In genomic region chr6:28277746-28278145, GRCh38 we compare ENCODE assay signal across 30 cellular contexts. TPM values are rescaled to one million over a fixed set of nuclear protein-coding genes. Genes with fewer than 3 reads are reported as not detected.
"Had no signal": no experiment of that assay in that cellular context is flagged by ENCODE, and none has a peak within 500 bp of the region (broad histone marks: within the 10 kb centered on the region; RNA-seq: fewer than 3 reads in every experiment).

No MANE protein-coding gene starts in this region.

- H3K9me3 ChIP-seq: Peyer's patch, SK-N-SH had no signal

- H3K27ac ChIP-seq: Peyer's patch, SJSA1 had no signal

- DNase-seq: activated CD4-positive, alpha-beta memory T cell treated with anti-CD3 and anti-CD28 coated beads for 36 hours; activated CD4-positive, alpha-beta T cell treated with anti-CD3 and anti-CD28 coated beads for 4 hours; activated CD4-positive, alpha-beta T cell treated with anti-CD3 and anti-CD28 coated beads, Interleukin-2, amount 50 U/mL, for 1 hour; activated CD4-positive, CD25-positive, alpha-beta regulatory T cell treated with anti-CD3 and anti-CD28 coated beads, Interleukin-2, amount 50 U/mL, for 72 hours; activated CD8-positive, alpha-beta memory T cell treated with anti-CD3 and anti-CD28 coated beads, Interleukin-2, amount 50 U/mL, for 4 hours; activated gamma-delta T cell treated with Interleukin-2 at 50 U/mL for 16 hours; activated naive CD4-positive, alpha-beta T cell treated with anti-CD3 and anti-CD28 coated beads for 36 hours; activated T-cell treated with anti-CD3 and anti-CD28 coated beads for 4 hours; activated T-cell treated with anti-CD3 and anti-CD28 coated beads, Interleukin-2, amount 50 U/mL, for 4 hours; anterior cingulate cortex; NCI-H1092 treated with DMSO at 0.1 percent for 48 hours; NCI-H1417; NCI-H146; NCI-H187; NCI-H2029 treated with DMSO at 0.1 percent for 48 hours; NCI-H2107; NCI-H2171; NCI-H510A; NCI-H526; NCI-H748 treated with DMSO at 0.1 percent for 48 hours; NK-92 treated with Interleukin-12 subunit alpha and Interleukin-12 subunit beta, amount 100 ng/mL, for 24 hours; PC-3; Peyer's patch; RPMI8226; SHP77 treated with DMSO at 0.1 percent for 48 hours; SK-N-SH had no signal

- ATAC-seq: activated naive CD4-positive, alpha-beta T cell treated with anti-CD3 and anti-CD28 coated beads, Interleukin-2, amount 50 U/mL, for 72 hours; activated T-cell treated with anti-CD3 and anti-CD28 coated beads, Interleukin-2, amount 50 U/mL, for 4 hours; PC-3; WTC11 had no signal

- H3K4me3 ChIP-seq: Peyer's patch, SJSA1 had no signal

- H3K27me3 ChIP-seq: Peyer's patch, SJSA1 had no signal

RNA-seq across cellular contexts. Expression of gene NKAPL, which starts 18.6 kb away (rescaled TPM):
- total RNA-seq: activated CD4-positive, alpha-beta memory T cell treated with anti-CD3 and anti-CD28 coated beads for 36 hours; activated naive CD4-positive, alpha-beta T cell treated with anti-CD3 and anti-CD28 coated beads, Interleukin-2, amount 50 U/mL, for 72 hours; M059J; PC-3; Peyer's patch; SJSA1 had no signal
- polyA plus RNA-seq: SK-N-SH had no signal
